Comparison of ENCODE assay signal across 17 cellular contexts in genomic region chr12:102096855-102097254, GRCh38.
"Had no signal": no experiment of that assay in that cellular context is flagged by ENCODE, and none has a peak within 500 bp of the region (broad histone marks: within the 10 kb centered on the region; RNA-seq: fewer than 3 reads in every experiment).

No MANE protein-coding gene starts in this region.

- H3K27me3 ChIP-seq: ovary, upper lobe of left lung had no signal

- ATAC-seq: activated CD8-positive, alpha-beta T cell treated with anti-CD3 and anti-CD28 coated beads, Interleukin-2, amount 10 ng/mL, durations not matched to agents 7 days and 5 days; activated naive CD4-positive, alpha-beta T cell treated with anti-CD3 and anti-CD28 coated beads, Interleukin-2, amount 50 U/mL, for 72 hours; esophagus mucosa; mucosa of descending colon; naive thymus-derived CD4-positive, alpha-beta T cell; sciatic nerve; stimulated activated naive CD8-positive, alpha-beta T cell treated with anti-CD3 and anti-CD28 coated beads, Interleukin-15, amount 100 ng/mL, for 72 hours had no signal

- H3K4me1 ChIP-seq: upper lobe of left lung had no signal

- DNase-seq: activated CD4-positive, alpha-beta T cell treated with anti-CD3 and anti-CD28 coated beads, Interleukin-2, amount 10 ng/mL, durations not matched to agents 24 days and 14 days; activated CD4-positive, CD25-positive, alpha-beta regulatory T cell; activated CD8-positive, alpha-beta memory T cell treated with anti-CD3 and anti-CD28 coated beads, Interleukin-2, amount 50 U/mL, for 4 hours; activated CD8-positive, alpha-beta T cell treated with anti-CD3 and anti-CD28 coated beads, Interleukin-2, amount 10 ng/mL, durations not matched to agents 7 days and 5 days; activated effector memory CD4-positive, alpha-beta T cell treated with anti-CD3 and anti-CD28 coated beads, Interleukin-2, amount 50 U/mL, for 16 hours; activated T-cell treated with anti-CD3 and anti-CD28 coated beads, Interleukin-2, amount 50 U/mL, for 48 hours; hippocampal formation; left ventricle myocardium inferior; mucosa of descending colon; naive thymus-derived CD4-positive, alpha-beta T cell; ovary; stimulated activated naive CD8-positive, alpha-beta T cell treated with anti-CD3 and anti-CD28 coated beads, Interleukin-15, amount 100 ng/mL, for 72 hours; upper lobe of left lung had no signal

- H3K27ac ChIP-seq: coronary artery, left ventricle myocardium inferior, ovary, upper lobe of left lung had no signal

- H3K9me3 ChIP-seq: left ventricle myocardium inferior, mucosa of descending colon, ovary, upper lobe of left lung had no signal

- H3K4me3 ChIP-seq: coronary artery, left ventricle myocardium inferior, mucosa of descending colon, ovary, upper lobe of left lung had no signal

- H3K36me3 ChIP-seq: ovary had no signal
